1 cellular context compared by ENCODE assay signal in genomic region chr5:119454171-119454570, GRCh38.
TF ChIP-seq lines count a peak whose summit lies in the region.

No MANE protein-coding gene starts in this region.

TF ChIP-seq in HepG2, 621 proteins besides CTCF, POLR2A, EP300 and RAD21 (continued from another document and continues in another):
- TF ChIP-seq ZNF770 (CRISPR knock-in tag; IDR thresholded peaks at IDR 0.05), result no peak
- no peak for TF ChIP-seq ZNF792 (CRISPR knock-in tag; IDR thresholded peaks at IDR 0.05)
- no peak for TF ChIP-seq GMEB1 (CRISPR knock-in tag; IDR thresholded peaks at IDR 0.05; ENCODE audit: borderline replicate concordance)
- no peak for TF ChIP-seq SSRP1 (CRISPR knock-in tag; IDR thresholded peaks at IDR 0.05)
- TF ChIP-seq GPBP1L1 (CRISPR knock-in tag; IDR thresholded peaks at IDR 0.05), result no peak
- no peak for TF ChIP-seq ZNF17 (CRISPR knock-in tag; IDR thresholded peaks at IDR 0.05)
- TF ChIP-seq GPN1 (CRISPR knock-in tag; IDR thresholded peaks at IDR 0.05; ENCODE audit: borderline replicate concordance), result no peak
- no peak for TF ChIP-seq GTF2F1 (IDR thresholded peaks at IDR 0.05; ENCODE audit: low read length)
- TF ChIP-seq MIER2 (CRISPR knock-in tag; IDR thresholded peaks at IDR 0.05), result no peak
- no peak for TF ChIP-seq ZFP36L2 (CRISPR knock-in tag; IDR thresholded peaks at IDR 0.05)
- TF ChIP-seq ZNF512 (CRISPR knock-in tag; IDR thresholded peaks at IDR 0.05), result no peak
- no peak for TF ChIP-seq ZBTB14 (CRISPR knock-in tag; IDR thresholded peaks at IDR 0.05)
- TF ChIP-seq MXD1 (CRISPR knock-in tag; IDR thresholded peaks at IDR 0.05), result no peak
- TF ChIP-seq KAT2B (IDR thresholded peaks at IDR 0.05; ENCODE audit: borderline replicate concordance, low read depth, low read length), result no peak
- peak; percentile 19; the same call in 1 of the 2 replicates for TF ChIP-seq THRA (CRISPR knock-in tag; IDR thresholded peaks at IDR 0.05; ENCODE audit: borderline replicate concordance)
- TF ChIP-seq ZHX1 (CRISPR knock-in tag; IDR thresholded peaks at IDR 0.05; ENCODE audit: low read depth), result no peak
- no peak for TF ChIP-seq ZNF367 (CRISPR knock-in tag; IDR thresholded peaks at IDR 0.05; ENCODE audit: borderline replicate concordance)
- TF ChIP-seq AKNA (CRISPR knock-in tag; IDR thresholded peaks at IDR 0.05; ENCODE audit: borderline replicate concordance), result no peak
- TF ChIP-seq ZBTB7A (CRISPR knock-in tag; IDR thresholded peaks at IDR 0.05), result no peak
- TF ChIP-seq E2F5 (CRISPR knock-in tag; conservative IDR thresholded peaks at IDR 0.05), result no peak
- TF ChIP-seq HNF4G (IDR thresholded peaks at IDR 0.05; ENCODE audit: borderline replicate concordance, low read depth, low read length), result 0 out of 2 replicates have a peak, but pooled peaks have one; percentile 28
- TF ChIP-seq HNF4G (CRISPR knock-in tag; IDR thresholded peaks at IDR 0.05; ENCODE audit: borderline replicate concordance, low read depth), result no peak
- 0 out of 2 replicates have a peak, but pooled peaks have one; percentile 21 for TF ChIP-seq THAP11 (CRISPR knock-in tag; IDR thresholded peaks at IDR 0.05)
- no peak for TF ChIP-seq SMAD3 (CRISPR knock-in tag; IDR thresholded peaks at IDR 0.05)
- no peak for TF ChIP-seq CENPT (CRISPR knock-in tag; IDR thresholded peaks at IDR 0.05; ENCODE audit: low read depth)
- no peak for TF ChIP-seq MAZ (IDR thresholded peaks at IDR 0.05; ENCODE audit: borderline replicate concordance, low read depth, low read length)
- no peak for TF ChIP-seq MAZ (CRISPR knock-in tag; IDR thresholded peaks at IDR 0.05; ENCODE audit: low read depth)
- TF ChIP-seq ZNF629 (CRISPR knock-in tag; conservative IDR thresholded peaks at IDR 0.05), result no peak
- TF ChIP-seq TOPORS (CRISPR knock-in tag; IDR thresholded peaks at IDR 0.05), result no peak
- TF ChIP-seq ZBTB20 (CRISPR knock-in tag; IDR thresholded peaks at IDR 0.05; ENCODE audit: borderline replicate concordance, low read depth), result no peak
- no peak for TF ChIP-seq ZNF737 (CRISPR knock-in tag; IDR thresholded peaks at IDR 0.05; ENCODE audit: borderline replicate concordance)
- no peak for TF ChIP-seq ZSCAN31 (CRISPR knock-in tag; IDR thresholded peaks at IDR 0.05; ENCODE audit: low read depth)
- TF ChIP-seq ZNF766 (CRISPR knock-in tag; IDR thresholded peaks at IDR 0.05; ENCODE audit: borderline replicate concordance), result no peak
- TF ChIP-seq ZIK1 (CRISPR knock-in tag; IDR thresholded peaks at IDR 0.05; ENCODE audit: borderline replicate concordance, low read depth), result no peak
- no peak for TF ChIP-seq REL (CRISPR knock-in tag; conservative IDR thresholded peaks at IDR 0.05)
- TF ChIP-seq SMAD1 (CRISPR knock-in tag; IDR thresholded peaks at IDR 0.05; ENCODE audit: borderline replicate concordance, low read depth), result no peak
- no peak for TF ChIP-seq ZNF597 (CRISPR knock-in tag; IDR thresholded peaks at IDR 0.05)
- peak; percentile 35; the same call in 1 of the 2 replicates for TF ChIP-seq PPARG (CRISPR knock-in tag; conservative IDR thresholded peaks at IDR 0.05)
